Comparison of ENCODE assay signal across 14 cellular contexts in genomic region chr6:158626360-158627167, GRCh38.
DNase-seq lines count a peak whose midpoint lies in the region; ATAC-seq, FAIRE-seq and TF ChIP-seq lines count a peak whose summit lies in the region.
"Had no signal": no experiment of that assay in that cellular context is flagged by ENCODE, and none has a peak within 500 bp of the region (broad histone marks: within the 10 kb centered on the region; RNA-seq: fewer than 3 reads in every experiment).

No MANE protein-coding gene starts in this region.

- no peak overlapping the region for H3K4me3 ChIP-seq in coronary artery
- H3K4me3 ChIP-seq: HAP-1, Peyer's patch had no signal

- peak; percentile 37 for ATAC-seq in stimulated activated memory B cell treated with anti-CD40 and anti-IgM and Interleukin-4, amounts not matched to agents 10 μg/mL and 1 μg/mL and 100 μg/mL, for 72 hours
- ATAC-seq in HG02938 (IDR thresholded peaks at IDR 0.05; ENCODE audit: unreplicated experiment) (no peak), GM18909 (IDR thresholded peaks at IDR 0.05; ENCODE audit: poor library complexity, unreplicated experiment) (no peak)

- FAIRE-seq in RCC 7860 (lab: Jason Lieb, UNC): no peak

- no peak for TF ChIP-seq CTCF in VCaP (conservative IDR thresholded peaks at IDR 0.05)
- TF ChIP-seq CTCF in coronary artery (IDR thresholded peaks at IDR 0.05): no peak

- H3K27ac ChIP-seq in VCaP (peak overlapping the region; percentile 18; the same call in 1 of the 2 replicates), coronary artery (peak overlapping the region; percentile 83 to 93)
- H3K27ac ChIP-seq: Peyer's patch had no signal

- DNase-seq in activated T-cell treated with anti-CD3 and anti-CD28 coated beads, Interleukin-2, amount 50 U/mL, for 24 hours: no peak
- DNase-seq in activated T-cell treated with anti-CD3 and anti-CD28 coated beads for 4 hours (no peak), coronary artery (ENCODE audit: low spot score) (no peak), RCC 7860 (ENCODE audit: low spot score) (no peak)
- DNase-seq: Calu3, NCI-H187, NCI-H524 treated with DMSO at 0.1 percent for 48 hours had no signal

- H3K27me3 Mint-ChIP-seq in activated T-cell treated with anti-CD3 and anti-CD28 coated beads, Interleukin-2, amount 50 U/mL, for 24 hours: no peaks in the 10 kb centered on the region
- no peaks in the 10 kb centered on the region for H3K27me3 Mint-ChIP-seq in stimulated activated memory B cell treated with anti-CD40 and anti-IgM and Interleukin-4, amounts not matched to agents 10 μg/mL and 1 μg/mL and 100 μg/mL, for 72 hours

- no peaks in the 10 kb centered on the region for H3K9me3 Mint-ChIP-seq in activated T-cell treated with anti-CD3 and anti-CD28 coated beads, Interleukin-2, amount 50 U/mL, for 24 hours
- no peaks in the 10 kb centered on the region for H3K9me3 Mint-ChIP-seq in stimulated activated memory B cell treated with anti-CD40 and anti-IgM and Interleukin-4, amounts not matched to agents 10 μg/mL and 1 μg/mL and 100 μg/mL, for 72 hours
- H3K9me3 Mint-ChIP-seq: neural crest cell had no signal

- peak overlapping the region; percentile 73 for H3K27ac Mint-ChIP-seq in activated T-cell treated with anti-CD3 and anti-CD28 coated beads, Interleukin-2, amount 50 U/mL, for 24 hours
- H3K27ac Mint-ChIP-seq in stimulated activated memory B cell treated with anti-CD40 and anti-IgM and Interleukin-4, amounts not matched to agents 10 μg/mL and 1 μg/mL and 100 μg/mL, for 72 hours: peak overlapping the region; percentile 2

- H3K4me3 Mint-ChIP-seq in activated T-cell treated with anti-CD3 and anti-CD28 coated beads, Interleukin-2, amount 50 U/mL, for 24 hours: no peak overlapping the region
- no peak overlapping the region for H3K4me3 Mint-ChIP-seq in stimulated activated memory B cell treated with anti-CD40 and anti-IgM and Interleukin-4, amounts not matched to agents 10 μg/mL and 1 μg/mL and 100 μg/mL, for 72 hours
- H3K4me3 Mint-ChIP-seq: neural crest cell had no signal

- H3K36me3 Mint-ChIP-seq in activated T-cell treated with anti-CD3 and anti-CD28 coated beads, Interleukin-2, amount 50 U/mL, for 24 hours (ENCODE audit: low read depth): peaks cover 95% of the 10 kb centered on the region
- peaks cover 37% of the 10 kb centered on the region for H3K36me3 Mint-ChIP-seq in stimulated activated memory B cell treated with anti-CD40 and anti-IgM and Interleukin-4, amounts not matched to agents 10 μg/mL and 1 μg/mL and 100 μg/mL, for 72 hours

- peaks cover 51% of the 10 kb centered on the region for H3K4me1 Mint-ChIP-seq in activated T-cell treated with anti-CD3 and anti-CD28 coated beads, Interleukin-2, amount 50 U/mL, for 24 hours (ENCODE audit: low read depth)
- no peaks in the 10 kb centered on the region for H3K4me1 Mint-ChIP-seq in stimulated activated memory B cell treated with anti-CD40 and anti-IgM and Interleukin-4, amounts not matched to agents 10 μg/mL and 1 μg/mL and 100 μg/mL, for 72 hours
